ENCODE assay signal across 8 cellular contexts in genomic region chr16:81616321-81617020, GRCh38.
DNase-seq lines count a peak whose midpoint lies in the region; ATAC-seq and TF ChIP-seq lines count a peak whose summit lies in the region.

No MANE protein-coding gene starts in this region.

- TF ChIP-seq CTCF in chondrocyte (IDR thresholded peaks at IDR 0.05), result no peak

- peaks cover 20% of the 10 kb centered on the region for H3K4me1 Mint-ChIP-seq in chondrocyte (ENCODE audit: low read depth)

- peak; percentile 34 to 52 for DNase-seq in activated CD4-positive, alpha-beta T cell treated with anti-CD3 and anti-CD28 coated beads for 24 hours (ENCODE audit: low read depth in 2 of 2)
- DNase-seq in chondrocyte (ENCODE audit: low spot score) (no peak), mucosa of gallbladder (ENCODE audit: low spot score) (peak; percentile 70), NCI-H1105 treated with DMSO at 0.1 percent for 48 hours (lab: John Stamatoyannopoulos, UW) (no peak), NCI-H526 (lab: John Stamatoyannopoulos, UW) (no peak)
- DNase-seq in stimulated activated CD8-positive, alpha-beta memory T cell treated with anti-CD3 and anti-CD28 coated beads, Interleukin-7, amount 100 ng/mL, for 4 hours (ENCODE audit: low read depth in 2 of 2), result peak; percentile 63 to 64

- ATAC-seq in GM19043 (IDR thresholded peaks at IDR 0.05; ENCODE audit: low read depth, unreplicated experiment) (peak; percentile 85), HG03139 (IDR thresholded peaks at IDR 0.05; ENCODE audit: unreplicated experiment) (peak; percentile 80)

- peak overlapping the region; percentile 70 for H3K27ac Mint-ChIP-seq in chondrocyte (ENCODE audit: unreplicated experiment)

- H3K27me3 Mint-ChIP-seq in chondrocyte (ENCODE audit: low read depth), result no peaks in the 10 kb centered on the region

- H3K4me3 Mint-ChIP-seq in chondrocyte (ENCODE audit: unreplicated experiment), result no peak overlapping the region

- H3K9me3 Mint-ChIP-seq in chondrocyte (ENCODE audit: low read depth), result no peaks in the 10 kb centered on the region

- H3K36me3 Mint-ChIP-seq in chondrocyte (ENCODE audit: low read depth), result peaks cover 9% of the 10 kb centered on the region

Comparison
In these comparisons a context has a peak if more than half of its experiments do, and no peak if none do; other contexts are left out.
1. DNase-seq: peak in activated CD4-positive, alpha-beta T cell treated with anti-CD3 and anti-CD28 coated beads for 24 hours (2 of 2), mucosa of gallbladder (single experiment) and stimulated activated CD8-positive, alpha-beta memory T cell treated with anti-CD3 and anti-CD28 coated beads, Interleukin-7, amount 100 ng/mL, for 4 hours (2 of 2); none in chondrocyte (single experiment), NCI-H1105 treated with DMSO at 0.1 percent for 48 hours (single experiment) and NCI-H526 (0 of 2).